Comparison of ENCODE assay signal across 8 cellular contexts in genomic region chr7:151060113-151060415, GRCh38. TPM values are rescaled to one million over a fixed set of nuclear protein-coding genes. Genes with fewer than 3 reads are reported as not detected.
A peak's percentile ranks its signal among the peaks of the same experiment; 100 is the strongest.
DNase-seq lines count a peak whose midpoint lies in the region; ATAC-seq and TF ChIP-seq lines count a peak whose summit lies in the region.

No MANE protein-coding gene starts in this region.

- H3K36me3 Mint-ChIP-seq in CD8-positive, alpha-beta memory T cell, result peaks cover 0 to 25% (median 0%) of the 10 kb centered on the region in 3 donors
- H3K36me3 Mint-ChIP-seq in endothelial cell (ENCODE audit: low read depth, unreplicated experiment), result peaks cover 3% of the 10 kb centered on the region

- H3F3A ChIP-seq in PC-3 (ENCODE audit: low read length, unreplicated experiment), result no peaks in the 10 kb centered on the region

- CTCF ChIA-PET in CD8-positive, alpha-beta memory T cell (lab: Charles Lee), result interaction anchor here (1.3 to 3.8 kb wide), 4 partner anchors 21 to 51 kb away, joined by 5 to 19 read pairs (median 6); partner anchors contain the start of gene FASTK
- CTCF ChIA-PET in PC-3 (lab: Charles Lee), result no interaction called here

- H3K4me3 ChIP-seq in CD8-positive, alpha-beta memory T cell (ENCODE audit: low read length), result peak overlapping the region; percentile 94
- H3K4me3 ChIP-seq in PC-3 (ENCODE audit: low read length) (peak overlapping the region; percentile 86), osteoblast (ENCODE audit: insufficient read depth, low read length) (peak overlapping the region; percentile 91)

- H3K9me2 ChIP-seq in PC-3 (replicated peaks; ENCODE audit: low read length), result no peaks in the 10 kb centered on the region

- no peaks in the 10 kb centered on the region for H3K9me3 Mint-ChIP-seq in CD8-positive, alpha-beta memory T cell
- no peaks in the 10 kb centered on the region for H3K9me3 Mint-ChIP-seq in endothelial cell (ENCODE audit: unreplicated experiment)

- H3K36me3 ChIP-seq in CD8-positive, alpha-beta memory T cell (ENCODE audit: insufficient read depth, low read length), result peaks cover 7% of the 10 kb centered on the region
- H3K36me3 ChIP-seq in PC-3 (ENCODE audit: low read depth, low read length) (peaks cover 8% of the 10 kb centered on the region; the same call in 1 of the 2 replicates), osteoblast (ENCODE audit: insufficient read depth, low read length) (peaks cover 8% of the 10 kb centered on the region)

- no peaks in the 10 kb centered on the region for H3K9me3 ChIP-seq in CD8-positive, alpha-beta memory T cell (ENCODE audit: low read length)
- H3K9me3 ChIP-seq in PC-3 (ENCODE audit: low read length), result no peaks in the 10 kb centered on the region
- no peaks in the 10 kb centered on the region for H3K9me3 ChIP-seq in osteoblast (ENCODE audit: low read depth, low read length)

- intact Hi-C loops in PC-3 (cut with micrococcal nuclease), result no loop called here

- no peaks in the 10 kb centered on the region for H3K27me3 ChIP-seq in CD8-positive, alpha-beta memory T cell (ENCODE audit: insufficient read depth, low read length, poor library complexity, severe bottlenecking)
- H3K27me3 ChIP-seq in PC-3 (ENCODE audit: low read length) (no peaks in the 10 kb centered on the region), osteoblast (ENCODE audit: insufficient read depth, low read length) (no peaks in the 10 kb centered on the region)

- H3K27ac ChIP-seq in CD8-positive, alpha-beta memory T cell (ENCODE audit: low read depth, low read length), result peak overlapping the region; percentile 91
- H3K27ac ChIP-seq in PC-3 (ENCODE audit: low read length) (peak overlapping the region; percentile 97), osteoblast (ENCODE audit: low read depth, low read length) (peak overlapping the region; percentile 58)

- no peaks in the 10 kb centered on the region for H3K27me3 Mint-ChIP-seq in CD8-positive, alpha-beta memory T cell
- H3K27me3 Mint-ChIP-seq in endothelial cell (ENCODE audit: unreplicated experiment), result peaks cover 11% of the 10 kb centered on the region

- peaks cover 24 to 47% (median 36%) of the 10 kb centered on the region in 3 donors for H3K4me1 Mint-ChIP-seq in CD8-positive, alpha-beta memory T cell
- peaks cover 35% of the 10 kb centered on the region for H3K4me1 Mint-ChIP-seq in endothelial cell (ENCODE audit: unreplicated experiment)

- H3K27ac Mint-ChIP-seq in CD8-positive, alpha-beta memory T cell, result peak overlapping the region in 6 of 8 donors; percentile 52 to 91 (median 73)
- H3K27ac Mint-ChIP-seq in endothelial cell (ENCODE audit: unreplicated experiment), result no peak overlapping the region

- H3K79me2 ChIP-seq in PC-3 (ENCODE audit: low read length), result peaks cover 39% of the 10 kb centered on the region
- peaks cover 43% of the 10 kb centered on the region for H3K79me2 ChIP-seq in osteoblast (ENCODE audit: insufficient read depth, low read length)

- POLR2A ChIA-PET in CD8-positive, alpha-beta memory T cell (lab: Charles Lee), result interaction anchor here (0.9 kb wide), 1 partner anchor 55 kb away, joined by 3 read pairs; no protein-coding TSS in a partner anchor
- POLR2A ChIA-PET in PC-3 (lab: Charles Lee; ENCODE audit: unreplicated experiment), result no interaction called here

- H3K4me1 ChIP-seq in CD8-positive, alpha-beta memory T cell (ENCODE audit: insufficient read depth, low read length), result peaks cover 36% of the 10 kb centered on the region
- H3K4me1 ChIP-seq in PC-3 (ENCODE audit: insufficient read depth, low read length) (peaks cover 48% of the 10 kb centered on the region), osteoblast (ENCODE audit: insufficient read depth, low read length) (peaks cover 48% of the 10 kb centered on the region)

- peak overlapping the region; percentile 82 to 94 (median 92) for H3K4me3 Mint-ChIP-seq in CD8-positive, alpha-beta memory T cell
- peak overlapping the region; percentile 88 for H3K4me3 Mint-ChIP-seq in endothelial cell (ENCODE audit: unreplicated experiment)

- BruUV-seq in PC-3 (replicated peaks; lab: Mats Ljungman, UMichigan), result no TSS peak

- no peak for TF ChIP-seq CTCF in PC-3 (conservative IDR thresholded peaks at IDR 0.05; ENCODE audit: low read depth, low read length)
- TF ChIP-seq CTCF in endothelial cell (IDR thresholded peaks at IDR 0.05; ENCODE audit: unreplicated experiment), result peak; percentile 38
- TF ChIP-seq CTCF in osteoblast (IDR thresholded peaks at IDR 0.05; ENCODE audit: extremely low read depth, low read depth, low read length), result no peak

- H4K20me1 ChIP-seq in PC-3 (ENCODE audit: low read length) (no peaks in the 10 kb centered on the region), osteoblast (ENCODE audit: insufficient read depth, low read length) (peaks cover 21% of the 10 kb centered on the region)

- DNase-seq in CD8-positive, alpha-beta memory T cell, result no peak
- DNase-seq in PC-3, result no peak
- no peak for DNase-seq in endothelial cell (ENCODE audit: low spot score)
- DNase-seq in osteoblast (ENCODE audit: insufficient read length, low spot score, missing footprints), result peak; percentile 94
- no peak for DNase-seq in H4 (ENCODE audit: low spot score)
- DNase-seq in stimulated activated CD4-positive, alpha-beta T cell treated with anti-CD3 and anti-CD28 coated beads, Interleukin-4, amount 100 ng/mL, for 4 hours, result no peak

- H2AFZ ChIP-seq in PC-3 (ENCODE audit: low read length), result peak overlapping the region; percentile 81
- no peak overlapping the region for H2AFZ ChIP-seq in osteoblast (ENCODE audit: low read length)

- ATAC-seq in PC-3, result no peak
- no peak for ATAC-seq in GM21381 (IDR thresholded peaks at IDR 0.05; ENCODE audit: unreplicated experiment)
- no peak for ATAC-seq in GM18870 (IDR thresholded peaks at IDR 0.05; ENCODE audit: unreplicated experiment)

- H3K9ac ChIP-seq in PC-3 (ENCODE audit: low read length), result peak overlapping the region; percentile 89

- H3K4me2 ChIP-seq in PC-3 (ENCODE audit: low read length) (peak overlapping the region; percentile 99), osteoblast (ENCODE audit: insufficient read depth, low read length) (peak overlapping the region; percentile 100)

RNA-seq across cellular contexts. Expression of gene SLC4A2, which starts 0.7 kb away (rescaled TPM):
- total RNA-seq in CD8-positive, alpha-beta memory T cell, result 100 to 1,000 TPM; 119 to 121 TPM
- 25.5 TPM for polyA plus RNA-seq in CD8-positive, alpha-beta memory T cell
- total RNA-seq in PC-3 (2014; rRNA removed) (267 and 284 TPM in 2 replicates), endothelial cell (ENCODE audit: unreplicated experiment) (115 TPM), osteoblast (52.2 and 61.5 TPM in 2 replicates)
- 61.6 and 82.9 TPM in 2 replicates for total RNA-seq in H4 (2014; rRNA removed; shearing (Covaris generic))

RNA-seq across cellular contexts. Expression of gene CDK5, which starts 2.4 kb away (rescaled TPM):
- total RNA-seq in CD8-positive, alpha-beta memory T cell, result 10 to 100 TPM; 20.5 to 23.2 TPM
- polyA plus RNA-seq in CD8-positive, alpha-beta memory T cell, result 14.3 TPM
- 30.6 and 40.1 TPM in 2 replicates for total RNA-seq in PC-3 (2014; rRNA removed)
- total RNA-seq in endothelial cell (ENCODE audit: unreplicated experiment), result 26.7 TPM
- total RNA-seq in osteoblast, result 15.9 and 17.0 TPM in 2 replicates
- total RNA-seq in H4 (2014; rRNA removed; shearing (Covaris generic)), result 43.8 and 46.0 TPM in 2 replicates

RNA-seq across cellular contexts. Expression of gene ASIC3, which starts 11.7 kb away (rescaled TPM):
- total RNA-seq in CD8-positive, alpha-beta memory T cell, result 1 to 10 TPM; 2.6 to 3.6 TPM
- not detected for polyA plus RNA-seq in CD8-positive, alpha-beta memory T cell
- total RNA-seq in PC-3 (2014; rRNA removed) (1.7 and 2.6 TPM in 2 replicates), endothelial cell (ENCODE audit: unreplicated experiment) (3.4 TPM), osteoblast (under 0.01 and 0.29 TPM in 2 replicates)
- 0.10 TPM in 1 of 2 replicates, not detected in the other for total RNA-seq in H4 (2014; rRNA removed; shearing (Covaris generic))

RNA-seq across cellular contexts. Expression of gene FASTK, which starts 20.5 kb away (rescaled TPM):
- total RNA-seq in CD8-positive, alpha-beta memory T cell, result 10 to 100 TPM; 83.1 to 88.8 TPM
- 52.0 TPM for polyA plus RNA-seq in CD8-positive, alpha-beta memory T cell
- total RNA-seq in PC-3 (2014; rRNA removed) (163 and 211 TPM in 2 replicates), endothelial cell (ENCODE audit: unreplicated experiment) (68.0 TPM), osteoblast (87.6 and 95.2 TPM in 2 replicates)
- total RNA-seq in H4 (2014; rRNA removed; shearing (Covaris generic)), result 70.0 and 100 TPM in 2 replicates

RNA-seq across cellular contexts. Expression of gene TMUB1, which starts 23.2 kb away (rescaled TPM):
- total RNA-seq in CD8-positive, alpha-beta memory T cell, result 10 to 100 TPM; 81.7 to 83.5 TPM
- polyA plus RNA-seq in CD8-positive, alpha-beta memory T cell, result 69.7 TPM
- total RNA-seq in PC-3 (2014; rRNA removed) (52.1 and 71.6 TPM in 2 replicates), endothelial cell (ENCODE audit: unreplicated experiment) (40.8 TPM), osteoblast (17.4 and 18.1 TPM in 2 replicates)
- 37.1 and 37.3 TPM in 2 replicates for total RNA-seq in H4 (2014; rRNA removed; shearing (Covaris generic))
